ENCODE assay signal across 1 cellular context in the genomic region with DNA sequence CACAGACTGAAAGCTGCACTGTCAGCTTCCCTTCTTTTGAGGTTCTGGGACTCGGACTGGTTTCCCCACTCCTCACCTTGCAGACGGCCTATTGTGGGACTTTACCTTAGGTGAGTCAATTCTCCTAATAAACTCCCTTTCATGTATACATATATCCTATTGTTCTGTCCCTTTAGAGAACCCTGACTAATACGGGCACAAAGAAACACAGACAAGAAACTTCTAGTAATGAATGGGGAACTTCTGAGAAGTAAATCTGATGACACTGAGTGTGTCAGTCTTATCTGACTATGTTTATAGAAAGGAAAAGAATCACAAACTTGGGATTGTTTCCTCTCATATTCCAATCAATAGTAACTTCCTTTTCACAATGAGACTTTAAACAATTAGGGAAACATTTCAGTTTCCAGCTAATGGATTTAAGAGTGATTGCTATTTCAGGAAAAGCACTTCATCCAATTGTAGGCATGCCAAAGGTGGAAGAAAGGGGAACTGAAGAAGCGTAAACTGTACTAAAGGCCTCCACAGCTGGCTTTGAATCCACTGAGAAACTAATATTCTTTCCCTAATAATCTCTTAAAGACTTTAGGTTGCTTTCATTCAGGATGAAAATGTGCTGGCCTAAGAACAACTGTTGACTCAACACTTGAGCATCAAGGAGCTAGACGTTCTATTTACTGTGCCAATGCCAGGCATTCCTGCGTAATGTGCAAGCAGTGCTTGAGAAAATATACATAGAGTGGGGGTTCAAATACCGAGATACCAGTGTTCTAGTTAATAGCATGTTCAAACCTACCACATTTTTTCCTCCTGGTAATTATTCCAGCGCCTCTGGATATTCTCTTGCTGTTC.
TF ChIP-seq lines count a peak whose summit lies in the region.

No MANE protein-coding gene starts in this region.

TF ChIP-seq in WTC11, 78 proteins besides CTCF, POLR2A, EP300 and RAD21 (continued from another document):
- TF ChIP-seq, protein P1, sequence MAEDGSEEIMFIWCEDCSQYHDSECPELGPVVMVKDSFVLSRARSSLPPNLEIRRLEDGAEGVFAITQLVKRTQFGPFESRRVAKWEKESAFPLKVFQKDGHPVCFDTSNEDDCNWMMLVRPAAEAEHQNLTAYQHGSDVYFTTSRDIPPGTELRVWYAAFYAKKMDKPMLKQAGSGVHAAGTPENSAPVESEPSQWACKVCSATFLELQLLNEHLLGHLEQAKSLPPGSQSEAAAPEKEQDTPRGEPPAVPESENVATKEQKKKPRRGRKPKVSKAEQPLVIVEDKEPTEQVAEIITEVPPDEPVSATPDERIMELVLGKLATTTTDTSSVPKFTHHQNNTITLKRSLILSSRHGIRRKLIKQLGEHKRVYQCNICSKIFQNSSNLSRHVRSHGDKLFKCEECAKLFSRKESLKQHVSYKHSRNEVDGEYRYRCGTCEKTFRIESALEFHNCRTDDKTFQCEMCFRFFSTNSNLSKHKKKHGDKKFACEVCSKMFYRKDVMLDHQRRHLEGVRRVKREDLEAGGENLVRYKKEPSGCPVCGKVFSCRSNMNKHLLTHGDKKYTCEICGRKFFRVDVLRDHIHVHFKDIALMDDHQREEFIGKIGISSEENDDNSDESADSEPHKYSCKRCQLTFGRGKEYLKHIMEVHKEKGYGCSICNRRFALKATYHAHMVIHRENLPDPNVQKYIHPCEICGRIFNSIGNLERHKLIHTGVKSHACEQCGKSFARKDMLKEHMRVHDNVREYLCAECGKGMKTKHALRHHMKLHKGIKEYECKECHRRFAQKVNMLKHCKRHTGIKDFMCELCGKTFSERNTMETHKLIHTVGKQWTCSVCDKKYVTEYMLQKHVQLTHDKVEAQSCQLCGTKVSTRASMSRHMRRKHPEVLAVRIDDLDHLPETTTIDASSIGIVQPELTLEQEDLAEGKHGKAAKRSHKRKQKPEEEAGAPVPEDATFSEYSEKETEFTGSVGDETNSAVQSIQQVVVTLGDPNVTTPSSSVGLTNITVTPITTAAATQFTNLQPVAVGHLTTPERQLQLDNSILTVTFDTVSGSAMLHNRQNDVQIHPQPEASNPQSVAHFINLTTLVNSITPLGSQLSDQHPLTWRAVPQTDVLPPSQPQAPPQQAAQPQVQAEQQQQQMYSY (CRISPR knock-in tag; IDR thresholded peaks at IDR 0.05), result no peak
TF ChIP-seq in WTC11: peak in this region for 0.
